In the genomic region with DNA sequence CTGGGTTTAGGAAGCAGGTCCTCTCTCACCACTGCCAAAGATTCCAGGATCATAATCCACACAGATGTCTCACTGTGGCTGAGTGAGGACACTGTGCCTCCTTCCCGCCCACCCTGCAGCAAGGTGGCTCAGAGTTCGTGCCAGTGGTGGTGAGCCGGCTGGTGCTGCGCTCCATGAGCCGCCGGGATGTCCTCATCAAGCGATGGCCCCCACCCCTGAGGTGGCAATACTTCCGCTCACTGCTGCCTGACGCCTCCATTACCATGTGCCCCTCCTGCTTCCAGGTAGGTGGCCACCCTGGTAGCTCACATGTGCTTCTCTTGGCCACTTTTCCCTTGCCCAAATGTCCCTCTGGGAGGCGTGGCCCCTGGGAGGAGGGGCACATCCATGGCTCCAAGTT, we compare ENCODE assay signal across 10 cellular contexts. TPM values are rescaled to one million over a fixed set of nuclear protein-coding genes. Genes with fewer than 3 reads are reported as not detected.
"Had no signal": no experiment of that assay in that cellular context is flagged by ENCODE, and none has a peak within 500 bp of the region (broad histone marks: within the 10 kb centered on the region; RNA-seq: fewer than 3 reads in every experiment).

No MANE protein-coding gene starts in this region.

- H2AFZ ChIP-seq: GM23248, GM23338 had no signal

- DNase-seq: GM23248, GOT3, HCEC 1CT, HFFc6 had no signal

- H3K36me3 ChIP-seq: HAP-1 had no signal

- ATAC-seq: GM23338, HCT116 had no signal

- H3K9ac ChIP-seq: GM23248 had no signal

- H3K4me1 ChIP-seq: HAP-1 had no signal

- FAIRE-seq: H1, H54 had no signal

- H3K9me3 Mint-ChIP-seq: GM23338, HFFc6 had no signal

- H3K4me3 Mint-ChIP-seq: GM23338, HFFc6 had no signal

- H3K27ac Mint-ChIP-seq: GM23338, HFFc6 had no signal

- H3K9me3 ChIP-seq: HAP-1 had no signal

- H3K27ac ChIP-seq: GM23248 had no signal

- H3K4me3 ChIP-seq: GM23248, GM23338, HAP-1 had no signal

- H3K4me2 ChIP-seq: GM23338 had no signal

RNA-seq across cellular contexts. Expression of a gene that starts 9.0 kb away (rescaled TPM):
- total RNA-seq: GM23248, GM23338, H1, H4, HFFc6 had no signal
- polyA plus RNA-seq: GM23248, GM23338, H1 had no signal

RNA-seq across cellular contexts. Expression of a gene that starts 23.5 kb away (rescaled TPM):
- total RNA-seq: GM23248, GM23338, H1, H4, HFFc6 had no signal
- polyA plus RNA-seq: GM23248, GM23338, H1 had no signal
